Comparison of ENCODE assay signal across 13 cellular contexts in genomic region chr9:105150991-105151685, GRCh38.
DNase-seq lines count a peak whose midpoint lies in the region; ATAC-seq and TF ChIP-seq lines count a peak whose summit lies in the region.
"Had no signal": no experiment of that assay in that cellular context is flagged by ENCODE, and none has a peak within 500 bp of the region (broad histone marks: within the 10 kb centered on the region; RNA-seq: fewer than 3 reads in every experiment).

No MANE protein-coding gene starts in this region.

- H3K4me3 ChIP-seq in BLaER1 (no peak overlapping the region), hepatocyte (no peak overlapping the region)

- no peak overlapping the region for H2AFZ ChIP-seq in hepatocyte

- H3K27ac ChIP-seq in BLaER1: no peak overlapping the region
- H3K27ac ChIP-seq in hepatocyte: peak overlapping the region; percentile 57

- H3K4me2 ChIP-seq in BLaER1: peak overlapping the region; percentile 15
- H3K4me2 ChIP-seq in hepatocyte: peak overlapping the region; percentile 3

- H3K36me3 ChIP-seq in BLaER1: no peaks in the 10 kb centered on the region
- no peaks in the 10 kb centered on the region for H3K36me3 ChIP-seq in hepatocyte (replicated peaks; ENCODE audit: insufficient read depth, low read depth)

- H3K79me2 ChIP-seq in hepatocyte: no peaks in the 10 kb centered on the region

- no peak overlapping the region for H3K9ac ChIP-seq in BLaER1

- ATAC-seq in GM21786 (IDR thresholded peaks at IDR 0.05; ENCODE audit: unreplicated experiment): peak; percentile 78
- no peak for ATAC-seq in GM19395 (IDR thresholded peaks at IDR 0.05; ENCODE audit: unreplicated experiment)
- no peak for ATAC-seq in GM18867 (IDR thresholded peaks at IDR 0.05; ENCODE audit: unreplicated experiment)
- ATAC-seq: left ventricle myocardium superior had no signal

- no peaks in the 10 kb centered on the region for H4K20me1 ChIP-seq in BLaER1
- no peaks in the 10 kb centered on the region for H4K20me1 ChIP-seq in hepatocyte (ENCODE audit: insufficient read depth, poor library complexity, severe bottlenecking)

- H3K9me2 ChIP-seq in hepatocyte (replicated peaks; ENCODE audit: insufficient read depth): no peaks in the 10 kb centered on the region

- DNase-seq in NCI-H748 (lab: John Stamatoyannopoulos, UW; ENCODE audit: unreplicated experiment): peak; percentile 70
- no peak for DNase-seq in hepatocyte (ENCODE audit: low spot score)
- no peak for DNase-seq in hippocampal formation (lab: John Stamatoyannopoulos, UW)
- no peak for DNase-seq in cortex of kidney (lab: John Stamatoyannopoulos, UW)
- DNase-seq: activated gamma-delta T cell; effector memory CD4-positive, alpha-beta T cell; KBM-7; left ventricle myocardium superior; NK-92 treated with Interleukin-12 subunit alpha and Interleukin-12 subunit beta, amount 100 ng/mL, for 24 hours had no signal

- WGBS in hepatocyte (ENCODE audit: low lambda C conversion rate, missing lambda C conversion rate): 51% methylated on average over 2 of the region's 2 CpGs

- H3K9me3 ChIP-seq in BLaER1 (no peaks in the 10 kb centered on the region), hepatocyte (ENCODE audit: low read depth) (no peaks in the 10 kb centered on the region)

- peaks cover 34% of the 10 kb centered on the region for H3K4me1 ChIP-seq in BLaER1
- H3K4me1 ChIP-seq in hepatocyte (ENCODE audit: insufficient read depth): peaks cover 10% of the 10 kb centered on the region

- H3K27me3 ChIP-seq in BLaER1 (no peaks in the 10 kb centered on the region), hepatocyte (no peaks in the 10 kb centered on the region)

- no peak for TF ChIP-seq CTCF in hepatocyte (IDR thresholded peaks at IDR 0.05; ENCODE audit: poor library complexity)
